In the genomic region with DNA sequence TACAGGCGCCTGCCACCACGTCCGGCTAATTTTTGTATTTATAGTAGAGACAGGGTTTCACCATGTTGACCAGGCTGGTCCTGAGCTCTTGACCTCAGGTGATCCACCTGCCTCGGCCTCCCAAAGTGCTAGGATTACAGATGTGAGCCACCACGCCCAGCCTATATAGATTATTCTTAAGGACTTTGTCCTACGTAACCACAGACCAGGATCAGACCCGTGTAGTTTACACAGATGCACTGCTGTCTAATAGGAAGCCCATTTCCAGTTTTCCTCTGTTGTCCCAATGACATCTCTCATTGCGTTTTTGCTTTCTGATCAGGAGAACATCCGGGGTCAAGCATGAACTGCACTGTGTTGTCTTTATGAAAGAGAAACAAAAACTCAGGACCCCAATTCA, we compare ENCODE assay signal across 16 cellular contexts. TPM values are rescaled to one million over a fixed set of nuclear protein-coding genes. Genes with fewer than 3 reads are reported as not detected.
DNase-seq lines count a peak whose midpoint lies in the region; FAIRE-seq and TF ChIP-seq lines count a peak whose summit lies in the region.
"Not testable (repeated sequence)": the region's sequence is repeated elsewhere in the genome, so short reads cannot be mapped to it uniquely, and the experiment has no call there.
"Had no signal": no experiment of that assay in that cellular context is flagged by ENCODE, and none has a peak within 500 bp of the region (broad histone marks: within the 10 kb centered on the region; RNA-seq: fewer than 3 reads in every experiment).

No MANE protein-coding gene starts in this region.

- not testable (repeated sequence) for TF ChIP-seq EP300 in SK-N-SH (IDR thresholded peaks at IDR 0.05; ENCODE audit: borderline replicate concordance in 1 of 2, low read depth in 1 of 2, low read length in 1 of 2)

- not testable (repeated sequence) for H3K4me1 ChIP-seq in Caco-2; SK-N-SH (ENCODE audit: control insufficient read depth in 1 of 2, insufficient read depth in 2 of 2, low read depth in 1 of 2, low read length in 1 of 2); keratinocyte (ENCODE audit: control insufficient read depth, extremely low read depth, insufficient read depth, low read length); small intestine (ENCODE audit: control insufficient read depth in 2 of 2, insufficient read depth in 1 of 2, low read depth in 1 of 2, low read length in 1 of 2)
- peaks cover 10% of the 10 kb centered on the region for H3K4me1 ChIP-seq in mesendoderm (ENCODE audit: control insufficient read depth, low read depth, low read length)

- not testable (repeated sequence) for BruUV-seq in Caco-2 (replicated peaks; lab: Mats Ljungman, UMichigan)

- not testable (repeated sequence) for H3K27ac ChIP-seq in SK-N-SH (ENCODE audit: low read depth in 2 of 2, low read length in 1 of 2); keratinocyte (ENCODE audit: control insufficient read depth, insufficient read depth, low read length); mesendoderm (ENCODE audit: low read depth, low read length); small intestine (ENCODE audit: low read depth in 1 of 2, low read length in 1 of 2)

- H3K79me1 ChIP-seq in mesendoderm (ENCODE audit: low read length): not testable (repeated sequence)

- not testable (repeated sequence) for H3K79me2 ChIP-seq in SK-N-SH (ENCODE audit: insufficient read depth); keratinocyte (ENCODE audit: control insufficient read depth, insufficient read depth, low read length); mesendoderm (ENCODE audit: control insufficient read depth, insufficient read depth, low read length)

- not testable (repeated sequence) for H2BK15ac ChIP-seq in mesendoderm (replicated peaks; ENCODE audit: low read depth)

- H3K23ac ChIP-seq in mesendoderm (ENCODE audit: low read length): not testable (repeated sequence)

- not testable (repeated sequence) for H3K36me3 Mint-ChIP-seq in Caco-2 (ENCODE audit: insufficient read depth, unreplicated experiment)

- H3K9me3 Mint-ChIP-seq in Caco-2 (ENCODE audit: unreplicated experiment): not testable (repeated sequence)

- not testable (repeated sequence) for TF ChIP-seq RAD21 in SK-N-SH (IDR thresholded peaks at IDR 0.05; ENCODE audit: low read length)

- not testable (repeated sequence) for H3K9ac ChIP-seq in SK-N-SH; keratinocyte (ENCODE audit: control insufficient read depth, extremely low read depth, insufficient read depth, low read length); mesendoderm (ENCODE audit: low read length)

- H3K27ac Mint-ChIP-seq in Caco-2 (ENCODE audit: unreplicated experiment): peak overlapping the region; percentile 56

- CTCF ChIA-PET in Caco-2 (lab: Charles Lee); SK-N-SH (lab: Yijun Ruan, JAX): not testable (repeated sequence)

- H3K9me2 ChIP-seq in SK-N-SH: not testable (repeated sequence)

- H3K4me2 ChIP-seq in SK-N-SH: 0 out of 2 replicates have a peak overlapping the region, but pooled peaks have one; percentile 44
- H3K4me2 ChIP-seq in keratinocyte (ENCODE audit: control insufficient read depth, extremely low read depth, insufficient read depth, low read depth, low read length); mesendoderm (ENCODE audit: low read length): not testable (repeated sequence)

- not testable (repeated sequence) for H2AK5ac ChIP-seq in mesendoderm (ENCODE audit: low read length)

- 12% methylated on average over 8 of the region's 9 CpGs for WGBS in SK-N-SH (ENCODE audit: low lambda C conversion rate)
- WGBS in mesendoderm (ENCODE audit: extremely low coverage, insufficient coverage, low lambda C conversion rate): no CpG with 5 or more reads among the region's 9 CpGs
- 25 to 50% (median 39%) methylated on average over 8 to 9 of the region's 9 CpGs for WGBS in small intestine, 3 donors

- H3K36me3 ChIP-seq in Caco-2 (ENCODE audit: control insufficient read depth, insufficient read depth, low read length); SK-N-SH (replicated peaks in 1 of 2; ENCODE audit: control insufficient read depth in 1 of 2, insufficient read depth in 2 of 2, low read length in 1 of 2); bronchial epithelial cell (ENCODE audit: control insufficient read depth, insufficient read depth, low read length); keratinocyte (ENCODE audit: control insufficient read depth in 2 of 2, extremely low read depth in 1 of 2, insufficient read depth in 2 of 2, low read length in 2 of 2); mesendoderm (ENCODE audit: control insufficient read depth, insufficient read depth, low read length); small intestine (ENCODE audit: control insufficient read depth in 2 of 2, insufficient read depth in 2 of 2, low read length in 2 of 2): not testable (repeated sequence)

- H3K9me1 ChIP-seq in keratinocyte (ENCODE audit: control insufficient read depth, extremely low read depth, insufficient read depth, low read length): not testable (repeated sequence)

- H3F3A ChIP-seq in SK-N-SH (replicated peaks; ENCODE audit: insufficient read depth): not testable (repeated sequence)

- H4K8ac ChIP-seq in mesendoderm (ENCODE audit: low read depth, low read length): not testable (repeated sequence)

- peaks cover 14% of the 10 kb centered on the region for H3K4me1 Mint-ChIP-seq in Caco-2 (ENCODE audit: low read depth, unreplicated experiment)

- not testable (repeated sequence) for H3K18ac ChIP-seq in mesendoderm (ENCODE audit: low read length)

- H3K4ac ChIP-seq in mesendoderm (ENCODE audit: low read depth, low read length): not testable (repeated sequence)

- not testable (repeated sequence) for H2AFZ ChIP-seq in SK-N-SH (ENCODE audit: low read depth); keratinocyte (ENCODE audit: control insufficient read depth, low read length)

- not testable (repeated sequence) for H3K4me3 Mint-ChIP-seq in Caco-2 (ENCODE audit: unreplicated experiment)

- POLR2A ChIA-PET in Caco-2 (lab: Charles Lee); SK-N-SH (lab: Yijun Ruan, JAX): not testable (repeated sequence)

- H3K56ac ChIP-seq in mesendoderm (ENCODE audit: low read length): peak overlapping the region; percentile 49

- H4K20me1 ChIP-seq in SK-N-SH (ENCODE audit: insufficient read depth); keratinocyte (ENCODE audit: control insufficient read depth, extremely low read depth, insufficient read depth, low read length): not testable (repeated sequence)

- not testable (repeated sequence) for H4K5ac ChIP-seq in mesendoderm (ENCODE audit: low read length)

- H2BK5ac ChIP-seq in mesendoderm (ENCODE audit: low read length): not testable (repeated sequence)

- not testable (repeated sequence) for H3K4me3 ChIP-seq in Caco-2 (ENCODE audit: low read depth, low read length); bronchial epithelial cell (ENCODE audit: low read depth, low read length); keratinocyte (ENCODE audit: control insufficient read depth in 2 of 3, extremely low read depth in 1 of 3, insufficient read depth in 2 of 3, low read depth in 1 of 3, low read length in 3 of 3); mesendoderm (ENCODE audit: low read length); small intestine (ENCODE audit: low read depth in 1 of 2, low read length in 2 of 2)
- H3K4me3 ChIP-seq in SK-N-SH (ENCODE audit: low read depth in 2 of 2, low read length in 1 of 2): peak overlapping the region in 1 of 2 experiments; percentile 37; a peak in 1 of 4 replicates

- intact Hi-C loops in Caco-2 (cut with micrococcal nuclease; ENCODE audit: unreplicated experiment): not testable (repeated sequence)

- TF ChIP-seq CTCF in Caco-2 (IDR thresholded peaks at IDR 0.05; ENCODE audit: insufficient read depth in 1 of 2, low read depth in 1 of 2, low read length in 1 of 2, severe bottlenecking in 1 of 2, unreplicated experiment in 1 of 2); SK-N-SH (IDR thresholded peaks at IDR 0.05); bronchial epithelial cell (IDR thresholded peaks at IDR 0.05; ENCODE audit: insufficient read depth, low read length, severe bottlenecking); keratinocyte (optimal IDR thresholded peaks at IDR 0.05 in 1 of 3, IDR thresholded peaks at IDR 0.05 in 1 of 3, conservative IDR thresholded peaks at IDR 0.05 in 1 of 3; ENCODE audit: extremely low read depth in 1 of 3, insufficient read depth in 2 of 3, low read length in 3 of 3): not testable (repeated sequence)

- not testable (repeated sequence) for H3K9me3 ChIP-seq in Caco-2; SK-N-SH; keratinocyte (ENCODE audit: control insufficient read depth, low read depth, low read length); small intestine (ENCODE audit: control insufficient read depth, low read depth)

- dilution Hi-C loops in keratinocyte (cut with MboI; ENCODE audit: extremely low pct_ligation_motif_present, low sequenced_read_pairs): not testable (repeated sequence)

- not testable (repeated sequence) for H3K27me3 ChIP-seq in Caco-2 (replicated peaks; ENCODE audit: control insufficient read depth, insufficient read depth, low read length); bronchial epithelial cell (ENCODE audit: control insufficient read depth, insufficient read depth, low read length); keratinocyte (ENCODE audit: control insufficient read depth, extremely low read depth, insufficient read depth, low read length); mesendoderm (ENCODE audit: insufficient read depth, low read length, poor library complexity); small intestine (ENCODE audit: control insufficient read depth in 2 of 2, insufficient read depth in 2 of 2, low read length in 2 of 2)
- H3K27me3 ChIP-seq in SK-N-SH (ENCODE audit: insufficient read depth): peaks cover 29% of the 10 kb centered on the region

- H3K27me3 Mint-ChIP-seq in Caco-2 (ENCODE audit: insufficient read depth, unreplicated experiment): not testable (repeated sequence)

- not testable (repeated sequence) for H2BK120ac ChIP-seq in mesendoderm (ENCODE audit: low read depth, low read length)

- FAIRE-seq in bronchial epithelial cell (lab: Jason Lieb, UNC) (peak; percentile 79), keratinocyte (lab: Jason Lieb, UNC) (peak; percentile 61)
- FAIRE-seq in small intestine (lab: Jason Lieb, UNC): not testable (repeated sequence)

- not testable (repeated sequence) for DNase-seq in Caco-2; SK-N-SH; bronchial epithelial cell (ENCODE audit: low read depth); keratinocyte (ENCODE audit: low read depth, low spot score); mesendoderm
- DNase-seq in DMS53 treated with DMSO at 0.1 percent for 48 hours (lab: John Stamatoyannopoulos, UW; ENCODE audit: unreplicated experiment): peak; percentile 1
- DNase-seq in LoVo (ENCODE audit: low spot score): peak; percentile 24
- DNase-seq in small intestine: peak; percentile 35

RNA-seq across cellular contexts. Expression of a gene that starts 29.1 kb away (rescaled TPM):
- total RNA-seq in Caco-2 (2022): 0.14 TPM in 1 of 2 replicates, not detected in the other
- 0.54 and 0.88 TPM in 2 replicates for polyA plus RNA-seq in SK-N-SH (2012; rRNA removed)
- polyA plus RNA-seq in SK-N-SH (2012; cell fraction: cytosol; rRNA removed): 0.40 and 0.62 TPM in 2 replicates
- 1.2 TPM in 2 replicates for polyA plus RNA-seq in SK-N-SH (2012; cell fraction: nucleus; rRNA removed)
- total RNA-seq in bronchial epithelial cell: 0.26 and 6.3 TPM in 2 replicates
- 1.1 to 1.7 TPM (median 1.2 TPM) in 3 replicates for polyA plus RNA-seq in keratinocyte
- polyA plus RNA-seq in keratinocyte (2011; ENCODE audit: low read depth): 0.62 TPM
- 0.79 and 1.4 TPM in 2 replicates for polyA plus RNA-seq in keratinocyte (2011; cell fraction: cytosol; rRNA removed)
- polyA plus RNA-seq in keratinocyte (2011; cell fraction: nucleus; rRNA removed): 2.3 and 3.7 TPM in 2 replicates
- 0.78 and 0.97 TPM in 2 replicates for polyA plus RNA-seq in keratinocyte (2012; ENCODE audit: low replicate concordance)
- polyA minus RNA-seq in keratinocyte: 2.9 to 3.6 TPM (median 3.5 TPM) in 3 replicates
- polyA minus RNA-seq in keratinocyte (2011; cell fraction: cytosol; rRNA and poly(A)+ RNA removed): 2.3 TPM
- 2.1 and 4.3 TPM in 2 replicates for polyA minus RNA-seq in keratinocyte (2011; cell fraction: nucleus; rRNA and poly(A)+ RNA removed)
- polyA plus RNA-seq in mesendoderm (2013, experiment 1 of 2): 20.5 TPM
- 19.3 TPM for polyA plus RNA-seq in mesendoderm (2013, experiment 2 of 2)
- not detected for polyA plus RNA-seq in small intestine
- total RNA-seq: A673; CD4-positive, alpha-beta memory T cell; CD4-positive, CD25-positive, alpha-beta regulatory T cell; CD8-positive, alpha-beta memory T cell; Daoy; GM12878 had no signal
- polyA plus RNA-seq: CD14-positive monocyte; CD4-positive, alpha-beta memory T cell; CD8-positive, alpha-beta memory T cell; GM12878 had no signal

RNA-seq across cellular contexts. Expression of a gene that starts 32.1 kb away (rescaled TPM):
- total RNA-seq in Caco-2 (2022): not detected in 2 replicates
- polyA plus RNA-seq in SK-N-SH (2012; rRNA removed): 0.07 and 0.32 TPM in 2 replicates
- polyA plus RNA-seq in SK-N-SH (2012; cell fraction: cytosol; rRNA removed): 0.13 and 0.17 TPM in 2 replicates
- polyA plus RNA-seq in SK-N-SH (2012; cell fraction: nucleus; rRNA removed): 0.17 TPM in 1 of 2 replicates, not detected in the other
- total RNA-seq in bronchial epithelial cell: 0.26 TPM in 1 of 2 replicates, not detected in the other
- 0.18 TPM in 1 of 3 replicates, not detected in the others for polyA plus RNA-seq in keratinocyte
- 1.5 TPM for polyA plus RNA-seq in keratinocyte (2011; ENCODE audit: low read depth)
- polyA plus RNA-seq in keratinocyte (2011; cell fraction: cytosol; rRNA removed): 0.11 TPM in 1 of 2 replicates, not detected in the other
- polyA plus RNA-seq in keratinocyte (2011; cell fraction: nucleus; rRNA removed): 0.15 and 0.23 TPM in 2 replicates
- 1.4 TPM in 1 of 2 replicates, not detected in the other for polyA plus RNA-seq in keratinocyte (2012; ENCODE audit: low replicate concordance)
- polyA minus RNA-seq in keratinocyte: not detected in 3 replicates
- not detected for polyA minus RNA-seq in keratinocyte (2011; cell fraction: cytosol; rRNA and poly(A)+ RNA removed)
- not detected in 2 replicates for polyA minus RNA-seq in keratinocyte (2011; cell fraction: nucleus; rRNA and poly(A)+ RNA removed)
- polyA plus RNA-seq in mesendoderm (2013, experiment 1 of 2): 0.46 TPM
- polyA plus RNA-seq in mesendoderm (2013, experiment 2 of 2): 0.35 TPM
- not detected for polyA plus RNA-seq in small intestine
- total RNA-seq: A673; CD4-positive, alpha-beta memory T cell; CD4-positive, CD25-positive, alpha-beta regulatory T cell; CD8-positive, alpha-beta memory T cell; Daoy; GM12878 had no signal
- polyA plus RNA-seq: AG04450; CD4-positive, alpha-beta memory T cell; CD4-positive, CD25-positive, alpha-beta regulatory T cell; CD8-positive, alpha-beta memory T cell; GM12878 had no signal
